Comparison of ENCODE assay signal across 36 cellular contexts in genomic region chr2:21356857-21357255, GRCh38.
"Had no signal": no experiment of that assay in that cellular context is flagged by ENCODE, and none has a peak within 500 bp of the region (broad histone marks: within the 10 kb centered on the region; RNA-seq: fewer than 3 reads in every experiment).

No MANE protein-coding gene starts in this region.

- H3K4me3 ChIP-seq: ascending aorta had no signal

- H3K36me3 Mint-ChIP-seq: activated CD4-positive, alpha-beta memory T cell treated with anti-CD3 and anti-CD28 coated beads for 36 hours; activated naive CD4-positive, alpha-beta T cell treated with anti-CD3 and anti-CD28 coated beads, Interleukin-2, amount 10 ng/mL, durations not matched to agents 7 days and 5 days; activated naive CD4-positive, alpha-beta T cell treated with anti-CD3 and anti-CD28 coated beads, Interleukin-2, amount 50 U/mL, for 24 hours; activated naive CD8-positive, alpha-beta T cell; activated naive CD8-positive, alpha-beta T cell treated with anti-CD3 and anti-CD28 coated beads, Interleukin-2, amount 10 ng/mL, durations not matched to agents 7 days and 5 days; brain had no signal

- H3K27me3 Mint-ChIP-seq: activated B cell treated with CpG ODN at 0.5 μM for 24 hours; activated CD4-positive, alpha-beta memory T cell treated with anti-CD3 and anti-CD28 coated beads for 36 hours; activated CD4-positive, alpha-beta T cell treated with anti-CD3 and anti-CD28 coated beads, Interleukin-2, amount 10 ng/mL, durations not matched to agents 24 days and 14 days; activated CD8-positive, alpha-beta T cell treated with anti-CD3 and anti-CD28 coated beads for 36 hours; activated naive CD4-positive, alpha-beta T cell treated with anti-CD3 and anti-CD28 coated beads, Interleukin-2, amount 10 ng/mL, durations not matched to agents 7 days and 5 days; activated naive CD4-positive, alpha-beta T cell treated with anti-CD3 and anti-CD28 coated beads, Interleukin-2, amount 50 U/mL, for 24 hours; activated naive CD8-positive, alpha-beta T cell; activated naive CD8-positive, alpha-beta T cell treated with anti-CD3 and anti-CD28 coated beads, Interleukin-2, amount 10 ng/mL, durations not matched to agents 7 days and 5 days; activated naive CD8-positive, alpha-beta T cell treated with anti-CD3 and anti-CD28 coated beads, Interleukin-2, amount 50 U/mL, for 24 hours; central memory CD8-positive, alpha-beta T cell had no signal

- H3K27ac ChIP-seq: ascending aorta, VCaP had no signal

- H3K27me3 ChIP-seq: ascending aorta had no signal

- H3K4me1 ChIP-seq: ascending aorta had no signal

- H3K4me3 Mint-ChIP-seq: activated B cell treated with CpG ODN at 0.5 μM for 24 hours; activated CD4-positive, alpha-beta memory T cell treated with anti-CD3 and anti-CD28 coated beads for 36 hours; activated CD4-positive, alpha-beta T cell treated with anti-CD3 and anti-CD28 coated beads, Interleukin-2, amount 10 ng/mL, durations not matched to agents 24 days and 14 days; activated CD8-positive, alpha-beta T cell treated with anti-CD3 and anti-CD28 coated beads for 36 hours; activated naive CD4-positive, alpha-beta T cell treated with anti-CD3 and anti-CD28 coated beads, Interleukin-2, amount 10 ng/mL, durations not matched to agents 7 days and 5 days; activated naive CD4-positive, alpha-beta T cell treated with anti-CD3 and anti-CD28 coated beads, Interleukin-2, amount 50 U/mL, for 24 hours; activated naive CD8-positive, alpha-beta T cell; activated naive CD8-positive, alpha-beta T cell treated with anti-CD3 and anti-CD28 coated beads, Interleukin-2, amount 10 ng/mL, durations not matched to agents 7 days and 5 days; activated naive CD8-positive, alpha-beta T cell treated with anti-CD3 and anti-CD28 coated beads, Interleukin-2, amount 50 U/mL, for 24 hours; activated T-cell treated with anti-CD3 and anti-CD28 coated beads, Interleukin-2, amount 50 U/mL, for 4 hours; activated T-cell treated with anti-CD3 and anti-CD28 coated beads, Interleukin-2, amount 50 U/mL, for 72 hours; activated T-helper 1 cell treated with anti-CD3 and anti-CD28 coated beads, Interleukin-12 subunit alpha, Interleukin-12 subunit beta, Interleukin-2, Interleukin-4 antibody, amounts not matched to agents 30 ng/mL and 10 ng/mL and 1 ng/mL, durations not matched to agents 14 hours and 24 hours and 36 hours; brain; central memory CD8-positive, alpha-beta T cell; T-helper 1 cell treated with Interleukin-12 subunit alpha and Interleukin-12 subunit beta and Interleukin-4 antibody, amounts not matched to agents 30 μg/mL and 1 μg/mL, for 36 hours; T-helper 2 cell treated with Interferon-gamma antibody and Interleukin-4, amounts not matched to agents 5 μg/mL and 100 μg/mL, for 36 hours had no signal

- H3K36me3 ChIP-seq: ascending aorta had no signal

- H3K9me3 ChIP-seq: ascending aorta had no signal

- H3K4me1 Mint-ChIP-seq: activated B cell treated with CpG ODN at 0.5 μM for 24 hours; activated CD4-positive, alpha-beta T cell treated with anti-CD3 and anti-CD28 coated beads, Interleukin-2, amount 10 ng/mL, durations not matched to agents 24 days and 14 days; activated naive CD4-positive, alpha-beta T cell treated with anti-CD3 and anti-CD28 coated beads, Interleukin-2, amount 10 ng/mL, durations not matched to agents 7 days and 5 days; activated naive CD4-positive, alpha-beta T cell treated with anti-CD3 and anti-CD28 coated beads, Interleukin-2, amount 50 U/mL, for 24 hours; activated naive CD8-positive, alpha-beta T cell treated with anti-CD3 and anti-CD28 coated beads, Interleukin-2, amount 10 ng/mL, durations not matched to agents 7 days and 5 days; activated naive CD8-positive, alpha-beta T cell treated with anti-CD3 and anti-CD28 coated beads, Interleukin-2, amount 50 U/mL, for 24 hours; central memory CD8-positive, alpha-beta T cell had no signal

- H3K9me3 Mint-ChIP-seq: activated B cell treated with CpG ODN at 0.5 μM for 24 hours; activated CD4-positive, alpha-beta memory T cell treated with anti-CD3 and anti-CD28 coated beads for 36 hours; activated CD4-positive, alpha-beta T cell treated with anti-CD3 and anti-CD28 coated beads, Interleukin-2, amount 10 ng/mL, durations not matched to agents 24 days and 14 days; activated CD8-positive, alpha-beta T cell treated with anti-CD3 and anti-CD28 coated beads for 36 hours; activated naive CD8-positive, alpha-beta T cell treated with anti-CD3 and anti-CD28 coated beads, Interleukin-2, amount 10 ng/mL, durations not matched to agents 7 days and 5 days; activated naive CD8-positive, alpha-beta T cell treated with anti-CD3 and anti-CD28 coated beads, Interleukin-2, amount 50 U/mL, for 24 hours; activated T-helper 1 cell treated with anti-CD3 and anti-CD28 coated beads, Interleukin-12 subunit alpha, Interleukin-12 subunit beta, Interleukin-2, Interleukin-4 antibody, amounts not matched to agents 30 ng/mL and 10 ng/mL and 1 ng/mL, durations not matched to agents 14 hours and 24 hours and 36 hours; T-helper 1 cell treated with Interleukin-12 subunit alpha and Interleukin-12 subunit beta and Interleukin-4 antibody, amounts not matched to agents 30 μg/mL and 1 μg/mL, for 36 hours; T-helper 2 cell treated with Interferon-gamma antibody and Interleukin-4, amounts not matched to agents 5 μg/mL and 100 μg/mL, for 36 hours had no signal

- H3K27ac Mint-ChIP-seq: activated B cell treated with CpG ODN at 0.5 μM for 24 hours; activated CD4-positive, alpha-beta memory T cell treated with anti-CD3 and anti-CD28 coated beads for 36 hours; activated CD4-positive, alpha-beta T cell treated with anti-CD3 and anti-CD28 coated beads, Interleukin-2, amount 10 ng/mL, durations not matched to agents 24 days and 14 days; activated CD8-positive, alpha-beta T cell treated with anti-CD3 and anti-CD28 coated beads for 36 hours; activated naive CD4-positive, alpha-beta T cell treated with anti-CD3 and anti-CD28 coated beads, Interleukin-2, amount 10 ng/mL, durations not matched to agents 7 days and 5 days; activated naive CD4-positive, alpha-beta T cell treated with anti-CD3 and anti-CD28 coated beads, Interleukin-2, amount 50 U/mL, for 24 hours; activated naive CD8-positive, alpha-beta T cell; activated naive CD8-positive, alpha-beta T cell treated with anti-CD3 and anti-CD28 coated beads, Interleukin-2, amount 10 ng/mL, durations not matched to agents 7 days and 5 days; activated naive CD8-positive, alpha-beta T cell treated with anti-CD3 and anti-CD28 coated beads, Interleukin-2, amount 50 U/mL, for 24 hours; activated T-cell treated with anti-CD3 and anti-CD28 coated beads, Interleukin-2, amount 50 U/mL, for 72 hours; activated T-helper 1 cell treated with anti-CD3 and anti-CD28 coated beads, Interleukin-12 subunit alpha, Interleukin-12 subunit beta, Interleukin-2, Interleukin-4 antibody, amounts not matched to agents 30 ng/mL and 10 ng/mL and 1 ng/mL, durations not matched to agents 14 hours and 24 hours and 36 hours; activated T-helper 2 cell treated with anti-CD3 and anti-CD28 coated beads, Interferon-gamma antibody, Interleukin-2, Interleukin-4, amounts not matched to agents 10 μg/mL and 5 μg/mL and 100 μg/mL, durations not matched to agents 14 hours and 24 hours and 36 hours; T-helper 1 cell treated with Interleukin-12 subunit alpha and Interleukin-12 subunit beta and Interleukin-4 antibody, amounts not matched to agents 30 μg/mL and 1 μg/mL, for 36 hours; T-helper 2 cell treated with Interferon-gamma antibody and Interleukin-4, amounts not matched to agents 5 μg/mL and 100 μg/mL, for 36 hours had no signal

- DNase-seq: activated B cell treated with CpG ODN at 0.5 μM for 24 hours; activated CD4-positive, alpha-beta memory T cell treated with anti-CD3 and anti-CD28 coated beads for 36 hours; activated CD4-positive, alpha-beta T cell treated with anti-CD3 and anti-CD28 coated beads for 4 hours; activated CD4-positive, alpha-beta T cell treated with anti-CD3 and anti-CD28 coated beads, Interleukin-2, amount 10 ng/mL, durations not matched to agents 24 days and 14 days; activated CD4-positive, alpha-beta T cell treated with anti-CD3 and anti-CD28 coated beads, Interleukin-2, amount 50 U/mL, for 1 hour; activated CD4-positive, alpha-beta T cell treated with anti-CD3 and anti-CD28 coated beads, Interleukin-2, amount 50 U/mL, for 4 hours; activated CD4-positive, CD25-positive, alpha-beta regulatory T cell treated with anti-CD3 and anti-CD28 coated beads, Interleukin-2, amount 50 U/mL, for 72 hours; activated CD8-positive, alpha-beta memory T cell treated with anti-CD3 and anti-CD28 coated beads, Interleukin-2, amount 50 U/mL, for 4 hours; activated CD8-positive, alpha-beta T cell treated with anti-CD3 and anti-CD28 coated beads for 36 hours; activated effector memory CD4-positive, alpha-beta T cell treated with Interleukin-2 at 50 U/mL for 16 hours; activated gamma-delta T cell; activated naive CD4-positive, alpha-beta T cell treated with anti-CD3 and anti-CD28 coated beads, Interleukin-2, amount 10 ng/mL, durations not matched to agents 7 days and 5 days; activated naive CD4-positive, alpha-beta T cell treated with Interleukin-2 at 50 U/mL for 16 hours; activated naive CD8-positive, alpha-beta T cell treated with anti-CD3 and anti-CD28 coated beads, Interleukin-2, amount 10 ng/mL, durations not matched to agents 7 days and 5 days; activated naive CD8-positive, alpha-beta T cell treated with anti-CD3 and anti-CD28 coated beads, Interleukin-2, amount 50 U/mL, for 24 hours; activated T-cell treated with anti-CD3 and anti-CD28 coated beads for 4 hours; activated T-cell treated with anti-CD3 and anti-CD28 coated beads, Interleukin-2, amount 50 U/mL, for 1 hour; activated T-cell treated with anti-CD3 and anti-CD28 coated beads, Interleukin-2, amount 50 U/mL, for 4 hours; activated T-cell treated with anti-CD3 and anti-CD28 coated beads, Interleukin-2, amount 50 U/mL, for 72 hours; amygdala; anterior cingulate cortex; cerebellar nuclear complex; SW 1271; T-helper 1 cell; T-helper 2 cell; T-helper 9 cell had no signal

- ATAC-seq: activated CD8-positive, alpha-beta T cell treated with anti-CD3 and anti-CD28 coated beads for 36 hours; activated naive CD8-positive, alpha-beta T cell treated with anti-CD3 and anti-CD28 coated beads, Interleukin-2, amount 50 U/mL, for 24 hours; activated T-cell treated with anti-CD3 and anti-CD28 coated beads, Interleukin-2, amount 50 U/mL, for 4 hours; activated T-cell treated with anti-CD3 and anti-CD28 coated beads, Interleukin-2, amount 50 U/mL, for 72 hours had no signal
